Comparison of ENCODE assay signal across 20 cellular contexts in the genomic region with DNA sequence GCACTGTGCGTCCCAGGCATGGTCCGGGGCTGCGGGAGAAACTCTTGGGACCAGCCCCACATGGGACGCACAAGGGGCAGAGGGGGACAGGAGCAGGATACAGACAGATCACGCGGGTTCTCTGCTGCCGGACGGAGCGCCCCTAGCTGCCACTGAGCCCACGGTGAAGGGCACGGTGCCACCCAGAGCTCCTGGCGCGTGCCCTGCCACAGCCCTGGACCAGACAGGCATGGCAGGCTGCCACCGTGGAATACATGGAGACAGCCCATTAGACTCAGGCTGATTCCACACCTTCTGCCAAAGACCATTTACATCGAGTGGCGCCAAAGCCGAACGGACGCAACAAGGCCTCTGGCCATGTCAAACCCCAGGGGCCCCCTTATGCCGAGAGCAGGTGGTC.
DNase-seq lines count a peak whose midpoint lies in the region; ATAC-seq, FAIRE-seq and TF ChIP-seq lines count a peak whose summit lies in the region.
"Had no signal": no experiment of that assay in that cellular context is flagged by ENCODE, and none has a peak within 500 bp of the region (broad histone marks: within the 10 kb centered on the region; RNA-seq: fewer than 3 reads in every experiment).

No MANE protein-coding gene starts in this region.

- DNase-seq in Right ventricle myocardium inferior (ENCODE audit: missing footprints) (peak; percentile 76), cardiac septum (ENCODE audit: low spot score) (no peak), H1 (ENCODE audit: low read depth in 1 of 2, low spot score in 2 of 2) (no peak), right cardiac atrium (peak in 2 of 3 donors; percentile 64 to 67), HEK293T (ENCODE audit: extremely low spot score) (no peak), Karpas-422 (no peak)
- DNase-seq in activated T-helper 2 cell treated with anti-CD3 and anti-CD28 coated beads, Interferon-gamma antibody, Interleukin-2, Interleukin-4, amounts not matched to agents 10 μg/mL and 5 μg/mL and 100 μg/mL, durations not matched to agents 14 hours and 24 hours and 36 hours (ENCODE audit: low spot score): no peak
- DNase-seq: CD4-positive, alpha-beta T cell; GM23248; KG1; MM.1S; NCI-H2029; NCI-H446; NCI-H524 treated with DMSO at 0.1 percent for 48 hours; NCI-H774; RPMI8226; SHP77 treated with DMSO at 0.1 percent for 48 hours had no signal

- H2BK20ac ChIP-seq in H1 (ENCODE audit: low read length): no peak overlapping the region

- CTCF ChIA-PET in H1 (lab: Charles Lee; ENCODE audit: partially characterized antibody): interaction anchor here (0.6 kb wide), 1 partner anchor 19 kb away, joined by 3 read pairs; no protein-coding TSS in a partner anchor
- CTCF ChIA-PET in HEK293T (lab: Yijun Ruan, JAX): no interaction called here

- no peak overlapping the region; the same call in 1 of the 2 replicates for H2BK5ac ChIP-seq in H1 (ENCODE audit: low read depth, low read length)

- H3K14ac ChIP-seq in H1 (ENCODE audit: insufficient read length): no peak overlapping the region

- peaks cover 0 to 4% (median 0%) of the 10 kb centered on the region in 4 experiments; a peak in 1 of 7 replicates for H3K4me1 ChIP-seq in H1 (replicated peaks in 1 of 4; ENCODE audit: control insufficient read depth in 3 of 4, insufficient read depth in 4 of 4, low read length in 3 of 4)
- no peaks in the 10 kb centered on the region for H3K4me1 ChIP-seq in right cardiac atrium (ENCODE audit: control insufficient read depth, insufficient read depth, low read length)
- peaks cover 17% of the 10 kb centered on the region for H3K4me1 ChIP-seq in Karpas-422 (ENCODE audit: low read length)
- H3K4me1 ChIP-seq: HAP-1 had no signal

- H3K4me1 Mint-ChIP-seq in activated T-helper 2 cell treated with anti-CD3 and anti-CD28 coated beads, Interferon-gamma antibody, Interleukin-2, Interleukin-4, amounts not matched to agents 10 μg/mL and 5 μg/mL and 100 μg/mL, durations not matched to agents 14 hours and 24 hours and 36 hours (ENCODE audit: low read depth): no peaks in the 10 kb centered on the region

- H3K9me2 ChIP-seq in Karpas-422 (replicated peaks; ENCODE audit: insufficient read depth, low read length): no peaks in the 10 kb centered on the region

- H3K9ac ChIP-seq in H1 (replicated peaks in 1 of 4; ENCODE audit: extremely low read depth in 1 of 4, low read depth in 3 of 4, low read length in 3 of 4): no peak overlapping the region
- H3K9ac ChIP-seq in Karpas-422 (ENCODE audit: low read length): no peak overlapping the region
- H3K9ac ChIP-seq: GM23248 had no signal

- no peak overlapping the region for H3K27ac Mint-ChIP-seq in activated T-helper 2 cell treated with anti-CD3 and anti-CD28 coated beads, Interferon-gamma antibody, Interleukin-2, Interleukin-4, amounts not matched to agents 10 μg/mL and 5 μg/mL and 100 μg/mL, durations not matched to agents 14 hours and 24 hours and 36 hours
- H3K27ac Mint-ChIP-seq: CD4-positive, alpha-beta T cell had no signal

- no peak overlapping the region for H2BK120ac ChIP-seq in H1 (replicated peaks; ENCODE audit: low read depth, low read length)

- H3K4ac ChIP-seq in H1 (replicated peaks; ENCODE audit: insufficient read length, low read depth, low read length): no peak overlapping the region

- no peak overlapping the region for H2AK5ac ChIP-seq in H1 (ENCODE audit: low read depth, low read length)

- no peak overlapping the region for H2BK12ac ChIP-seq in H1 (ENCODE audit: low read depth, low read length)

- no peaks in the 10 kb centered on the region for H3K9me3 ChIP-seq in H1 (ENCODE audit: insufficient read depth in 2 of 2, low read depth in 1 of 2, low read length in 1 of 2)
- no peaks in the 10 kb centered on the region for H3K9me3 ChIP-seq in right cardiac atrium (ENCODE audit: control insufficient read depth, low read length)
- no peaks in the 10 kb centered on the region for H3K9me3 ChIP-seq in Karpas-422 (ENCODE audit: low read length)
- H3K9me3 ChIP-seq: HAP-1 had no signal

- no peak for FAIRE-seq in H1 (lab: Jason Lieb, UNC)
- FAIRE-seq: D721Med, GM18507 had no signal

- H3K36me3 Mint-ChIP-seq in activated T-helper 2 cell treated with anti-CD3 and anti-CD28 coated beads, Interferon-gamma antibody, Interleukin-2, Interleukin-4, amounts not matched to agents 10 μg/mL and 5 μg/mL and 100 μg/mL, durations not matched to agents 14 hours and 24 hours and 36 hours (ENCODE audit: low read depth): no peaks in the 10 kb centered on the region

- TF ChIP-seq EP300 in H1 (IDR thresholded peaks at IDR 0.05; ENCODE audit: borderline replicate concordance in 1 of 2, low read depth in 2 of 2, low read length in 2 of 2): no peak

- H3K4me3 ChIP-seq in H1 (ENCODE audit: extremely low read depth in 1 of 4, insufficient read depth in 2 of 4, low read depth in 3 of 4, low read length in 4 of 4) (no peak overlapping the region), right cardiac atrium (ENCODE audit: low read length) (no peak overlapping the region), Karpas-422 (ENCODE audit: low read length) (no peak overlapping the region)
- H3K4me3 ChIP-seq: GM23248, HAP-1 had no signal

- no peak overlapping the region for H3K23ac ChIP-seq in H1 (ENCODE audit: insufficient read length)

- ATAC-seq in Right ventricle myocardium inferior (peak; percentile 80), right cardiac atrium (peak; percentile 40 to 43)

- WGBS in H1 (ENCODE audit: extremely low coverage in 1 of 2, insufficient coverage in 1 of 2, insufficient read length in 1 of 2, insufficient replicate concordance in 2 of 2, low coverage in 1 of 2, low lambda C conversion rate in 2 of 2, missing lambda C conversion rate in 1 of 2), 2 experiments: 90% methylated on average over 20 of the region's 20 CpGs; no CpG with 5 or more reads in 1 of the 2 experiments
- WGBS in right cardiac atrium: 87% methylated on average over 20 of the region's 20 CpGs

- H2BK15ac ChIP-seq in H1 (ENCODE audit: low read length): no peak overlapping the region

- H4K20me1 ChIP-seq in H1 (replicated peaks in 1 of 2; ENCODE audit: control insufficient read depth in 1 of 2, insufficient read depth in 2 of 2, low read length in 2 of 2): peaks cover under 1% of the 10 kb centered on the region in 2 experiments
- no peaks in the 10 kb centered on the region for H4K20me1 ChIP-seq in Karpas-422 (ENCODE audit: insufficient read depth, low read depth, low read length)

- H3K79me1 ChIP-seq in H1 (ENCODE audit: low read depth, low read length): peaks cover 8% of the 10 kb centered on the region

- H4K91ac ChIP-seq in H1 (replicated peaks; ENCODE audit: insufficient read length, low read length): no peak overlapping the region

- intact Hi-C loops in Right ventricle myocardium inferior (cut with DNase I) (no loop called here), cardiac septum (cut with DNase I) (no loop called here), right cardiac atrium (cut with DNase I) (no loop called here)
- intact Hi-C loops in activated T-helper 2 cell treated with anti-CD3 and anti-CD28 coated beads, Interferon-gamma antibody, Interleukin-2, Interleukin-4, amounts not matched to agents 10 μg/mL and 5 μg/mL and 100 μg/mL, durations not matched to agents 14 hours and 24 hours and 36 hours (cut with micrococcal nuclease): no loop called here

- H3K27me3 Mint-ChIP-seq in activated T-helper 2 cell treated with anti-CD3 and anti-CD28 coated beads, Interferon-gamma antibody, Interleukin-2, Interleukin-4, amounts not matched to agents 10 μg/mL and 5 μg/mL and 100 μg/mL, durations not matched to agents 14 hours and 24 hours and 36 hours (ENCODE audit: low read depth): no peaks in the 10 kb centered on the region
- H3K27me3 Mint-ChIP-seq: CD4-positive, alpha-beta T cell had no signal

- H3K36me3 ChIP-seq in H1 (ENCODE audit: control insufficient read depth in 2 of 4, insufficient read depth in 4 of 4, low read length in 3 of 4) (peaks cover 0 to 24% (median 6%) of the 10 kb centered on the region in 4 experiments; a peak in 5 of 8 replicates), Karpas-422 (ENCODE audit: insufficient read depth, low read length) (0 out of 2 replicates have a peak, but pooled peaks cover 2% of the 10 kb centered on the region)

- no peak overlapping the region for H3K56ac ChIP-seq in H1 (replicated peaks; ENCODE audit: insufficient read length, low read depth, low read length)

- no peak for TF ChIP-seq POLR2A in H1 (IDR thresholded peaks at IDR 0.05; ENCODE audit: control extremely low read depth in 1 of 2, low read depth in 2 of 2, low read length in 2 of 2)

- H3K79me2 ChIP-seq in H1 (ENCODE audit: control insufficient read depth in 1 of 2, insufficient read depth in 2 of 2, low read length in 2 of 2): no peaks in the 10 kb centered on the region
- no peaks in the 10 kb centered on the region for H3K79me2 ChIP-seq in Karpas-422 (ENCODE audit: low read length)

- H3K4me2 ChIP-seq in H1 (ENCODE audit: insufficient read depth in 1 of 2, low read depth in 2 of 2, low read length in 2 of 2) (no peak overlapping the region), Karpas-422 (ENCODE audit: low read depth, low read length, poor library complexity, severe bottlenecking) (no peak overlapping the region)

- H2AFZ ChIP-seq in H1 (ENCODE audit: low read length): no peak overlapping the region
- H2AFZ ChIP-seq in Karpas-422 (ENCODE audit: low read length): no peak overlapping the region
- H2AFZ ChIP-seq: GM23248 had no signal

- H3K18ac ChIP-seq in H1 (ENCODE audit: extremely low read depth, low read length): no peak overlapping the region

- no peak for TF ChIP-seq CTCF in H1 (IDR thresholded peaks at IDR 0.05; ENCODE audit: control extremely low read depth in 1 of 3, insufficient read depth in 1 of 3, low read depth in 1 of 3, low read length in 3 of 3)

- no peak overlapping the region for H4K5ac ChIP-seq in H1 (ENCODE audit: insufficient read length, low read depth, low read length)

- H3K27ac ChIP-seq in H1 (ENCODE audit: low read depth, low read length) (no peak overlapping the region; the same call in 1 of the 2 replicates), right cardiac atrium (ENCODE audit: low read length) (no peak overlapping the region), Karpas-422 (ENCODE audit: low read length) (no peak overlapping the region)
- H3K27ac ChIP-seq: GM23248 had no signal

- POLR2A ChIA-PET in H1 (lab: Charles Lee; ENCODE audit: partially characterized antibody) (no interaction called here), HEK293T (lab: Yijun Ruan, JAX) (no interaction called here)

- 0 out of 2 replicates have a peak overlapping the region, but pooled peaks have one; percentile 62 for H4K8ac ChIP-seq in H1 (ENCODE audit: extremely low read depth, insufficient read depth, low read length)

- no peaks in the 10 kb centered on the region for H3K23me2 ChIP-seq in H1 (ENCODE audit: low read depth, low read length)

- TF ChIP-seq RAD21 in H1 (IDR thresholded peaks at IDR 0.05 in 1 of 2, conservative IDR thresholded peaks at IDR 0.05 in 1 of 2; ENCODE audit: low read depth in 2 of 2, low read length in 2 of 2): no peak

- H3K4me3 Mint-ChIP-seq in activated T-helper 2 cell treated with anti-CD3 and anti-CD28 coated beads, Interferon-gamma antibody, Interleukin-2, Interleukin-4, amounts not matched to agents 10 μg/mL and 5 μg/mL and 100 μg/mL, durations not matched to agents 14 hours and 24 hours and 36 hours (ENCODE audit: low read depth): no peak overlapping the region
- H3K4me3 Mint-ChIP-seq: CD4-positive, alpha-beta T cell had no signal

- H3K9me3 Mint-ChIP-seq in activated T-helper 2 cell treated with anti-CD3 and anti-CD28 coated beads, Interferon-gamma antibody, Interleukin-2, Interleukin-4, amounts not matched to agents 10 μg/mL and 5 μg/mL and 100 μg/mL, durations not matched to agents 14 hours and 24 hours and 36 hours: no peaks in the 10 kb centered on the region
- H3K9me3 Mint-ChIP-seq: CD4-positive, alpha-beta T cell had no signal

- H3K27me3 ChIP-seq in H1 (replicated peaks in 1 of 4; ENCODE audit: control insufficient read depth in 3 of 4, extremely low read depth in 1 of 4, insufficient read depth in 3 of 4, low read length in 3 of 4) (no peaks in the 10 kb centered on the region), right cardiac atrium (ENCODE audit: control insufficient read depth, insufficient read depth) (no peaks in the 10 kb centered on the region), Karpas-422 (ENCODE audit: low read length) (no peaks in the 10 kb centered on the region)

Comparison
In these comparisons a context has a peak if more than half of its experiments do, and no peak if none do; other contexts are left out.
1. DNase-seq: peak in Right ventricle myocardium inferior (single experiment) and right cardiac atrium (2 of 3); none in cardiac septum (single experiment), H1 (0 of 2), HEK293T (single experiment), activated T-helper 2 cell treated with anti-CD3 and anti-CD28 coated beads, Interferon-gamma antibody, Interleukin-2, Interleukin-4, amounts not matched to agents 10 μg/mL and 5 μg/mL and 100 μg/mL, durations not matched to agents 14 hours and 24 hours and 36 hours (single experiment) and Karpas-422 (single experiment).